ENCODE assay signal across 8 cellular contexts in genomic region chr15:101008158-101009139, GRCh38.
DNase-seq lines count a peak whose midpoint lies in the region; ATAC-seq, FAIRE-seq and TF ChIP-seq lines count a peak whose summit lies in the region.

No MANE protein-coding gene starts in this region.

- peaks cover 21% of the 10 kb centered on the region for H3K9me3 ChIP-seq in BLaER1
- peaks cover 9 to 10% of the 10 kb centered on the region in 2 experiments; a peak in 3 of 4 replicates for H3K9me3 ChIP-seq in H1 (ENCODE audit: insufficient read depth in 2 of 2, low read depth in 1 of 2, low read length in 1 of 2)

- peaks cover 21% of the 10 kb centered on the region for H3K4me1 ChIP-seq in BLaER1
- peaks cover 0 to 4% (median 0%) of the 10 kb centered on the region in 4 experiments; a peak in 2 of 7 replicates for H3K4me1 ChIP-seq in H1 (replicated peaks in 1 of 4; ENCODE audit: control insufficient read depth in 3 of 4, insufficient read depth in 4 of 4, low read length in 3 of 4)

- no peak overlapping the region for H3K4ac ChIP-seq in H1 (replicated peaks; ENCODE audit: insufficient read length, low read depth, low read length)

- H3K18ac ChIP-seq in H1 (ENCODE audit: extremely low read depth, low read length): 0 out of 2 replicates have a peak overlapping the region, but pooled peaks have one; percentile 81

- peak overlapping the region; percentile 34 for H4K91ac ChIP-seq in H1 (replicated peaks; ENCODE audit: insufficient read length, low read length)

- no peaks in the 10 kb centered on the region for H3K27me3 ChIP-seq in BLaER1
- peaks cover 0 to 6% (median 0%) of the 10 kb centered on the region in 4 experiments; a peak in 3 of 7 replicates for H3K27me3 ChIP-seq in H1 (replicated peaks in 1 of 4; ENCODE audit: control insufficient read depth in 3 of 4, extremely low read depth in 1 of 4, insufficient read depth in 3 of 4, low read length in 3 of 4)

- peak overlapping the region; percentile 71; the same call in 1 of the 2 replicates for H2AFZ ChIP-seq in H1 (ENCODE audit: low read length)

- FAIRE-seq in H1 (lab: Jason Lieb, UNC): no peak

- H2BK5ac ChIP-seq in H1 (ENCODE audit: low read depth, low read length): no peak overlapping the region; the same call in 1 of the 2 replicates

- POLR2A ChIA-PET in H1 (lab: Charles Lee; ENCODE audit: partially characterized antibody): interaction anchor here (1.1 to 2.3 kb wide), 2 partner anchors 73 to 90 kb away, joined by 3 to 12 read pairs; partner anchors contain the start of gene LRRK1

- CTCF ChIA-PET in H1 (lab: Charles Lee; ENCODE audit: partially characterized antibody): interaction anchor here (0.5 to 22.3 kb wide), 122 partner anchors 8 to 663 kb away, joined by 3 to 405 read pairs (median 4); partner anchors contain the start of genes ALDH1A3, CHSY1 and LRRK1

- peak overlapping the region; percentile 81; the same call in 1 of the 2 replicates for H2BK15ac ChIP-seq in H1 (ENCODE audit: low read length)

- peak overlapping the region; percentile 2; the same call in 1 of the 2 replicates for H4K8ac ChIP-seq in H1 (ENCODE audit: extremely low read depth, insufficient read depth, low read length)

- H2AK5ac ChIP-seq in H1 (ENCODE audit: low read depth, low read length): no peak overlapping the region

- H4K5ac ChIP-seq in H1 (ENCODE audit: insufficient read length, low read depth, low read length): no peak overlapping the region

- no peaks in the 10 kb centered on the region for H3K79me2 ChIP-seq in H1 (ENCODE audit: control insufficient read depth in 1 of 2, insufficient read depth in 2 of 2, low read length in 2 of 2)

- H3K9ac ChIP-seq in BLaER1: peak overlapping the region; percentile 76
- no peak overlapping the region; a peak in 1 of 7 replicates for H3K9ac ChIP-seq in H1 (replicated peaks in 1 of 4; ENCODE audit: extremely low read depth in 1 of 4, low read depth in 3 of 4, low read length in 3 of 4)

- peak overlapping the region; percentile 7; the same call in 1 of the 2 replicates for H2BK12ac ChIP-seq in H1 (ENCODE audit: low read depth, low read length)

- DNase-seq in NCI-H69 (lab: John Stamatoyannopoulos, UW) (peak; percentile 91), H1 (ENCODE audit: low read depth in 1 of 2, low spot score in 2 of 2) (peak; percentile 61 to 99), mesenteric fat pad (ENCODE audit: low spot score) (peak; percentile 96)
- DNase-seq in activated CD8-positive, alpha-beta memory T cell treated with anti-CD3 and anti-CD28 coated beads for 1 hour (ENCODE audit: extremely low read depth in 1 of 2, low read depth in 1 of 2): peak; percentile 61 to 80
- DNase-seq in stimulated activated CD8-positive, alpha-beta memory T cell treated with anti-CD3 and anti-CD28 coated beads, Interleukin-12 subunit alpha, Interleukin-12 subunit beta, amount 100 ng/mL, for 4 hours (ENCODE audit: low read depth): peak; percentile 72

- WGBS in H1 (ENCODE audit: extremely low coverage in 1 of 2, insufficient coverage in 1 of 2, insufficient read length in 1 of 2, insufficient replicate concordance in 2 of 2, low coverage in 1 of 2, low lambda C conversion rate in 2 of 2, missing lambda C conversion rate in 1 of 2), 2 experiments: 40% methylated on average over 46 of the region's 48 CpGs; no CpG with 5 or more reads in 1 of the 2 experiments

- peak; percentile 96 to 98 (median 97) for TF ChIP-seq CTCF in H1 (IDR thresholded peaks at IDR 0.05; ENCODE audit: control extremely low read depth in 1 of 3, insufficient read depth in 1 of 3, low read depth in 1 of 3, low read length in 3 of 3)

- 0 out of 2 replicates have a peak overlapping the region, but pooled peaks have one; percentile 13 for H2BK20ac ChIP-seq in H1 (ENCODE audit: low read length)

- peak overlapping the region; percentile 77 for H3K4me3 ChIP-seq in BLaER1
- peak overlapping the region; percentile 32 to 61 (median 54) for H3K4me3 ChIP-seq in H1 (ENCODE audit: extremely low read depth in 1 of 4, insufficient read depth in 2 of 4, low read depth in 3 of 4, low read length in 4 of 4)

- no peak overlapping the region for H2BK120ac ChIP-seq in H1 (replicated peaks; ENCODE audit: low read depth, low read length)

- peak; percentile 86 for ATAC-seq in GM19351 (IDR thresholded peaks at IDR 0.05; ENCODE audit: unreplicated experiment)
- ATAC-seq in HG03469 (IDR thresholded peaks at IDR 0.05; ENCODE audit: unreplicated experiment): peak; percentile 76

- no peak overlapping the region for H3K14ac ChIP-seq in H1 (ENCODE audit: insufficient read length)

- TF ChIP-seq EP300 in H1 (IDR thresholded peaks at IDR 0.05; ENCODE audit: borderline replicate concordance in 1 of 2, low read depth in 2 of 2, low read length in 2 of 2): no peak

- TF ChIP-seq RAD21 in H1 (IDR thresholded peaks at IDR 0.05 in 1 of 2, conservative IDR thresholded peaks at IDR 0.05 in 1 of 2; ENCODE audit: low read depth in 2 of 2, low read length in 2 of 2): peak; percentile 48 to 67

- no peaks in the 10 kb centered on the region for H3K36me3 ChIP-seq in BLaER1
- H3K36me3 ChIP-seq in H1 (ENCODE audit: control insufficient read depth in 2 of 4, insufficient read depth in 4 of 4, low read length in 3 of 4): no peaks in the 10 kb centered on the region

- no peak for TF ChIP-seq POLR2A in H1 (IDR thresholded peaks at IDR 0.05; ENCODE audit: control extremely low read depth in 1 of 2, low read depth in 2 of 2, low read length in 2 of 2)

- H3K27ac ChIP-seq in BLaER1 (no peak overlapping the region), H1 (ENCODE audit: low read depth, low read length) (no peak overlapping the region)

- no peak overlapping the region for H3K23ac ChIP-seq in H1 (ENCODE audit: insufficient read length)

- H4K20me1 ChIP-seq in BLaER1: no peaks in the 10 kb centered on the region
- H4K20me1 ChIP-seq in H1 (replicated peaks in 1 of 2; ENCODE audit: control insufficient read depth in 1 of 2, insufficient read depth in 2 of 2, low read length in 2 of 2): no peaks in the 10 kb centered on the region

- no peaks in the 10 kb centered on the region for H3K79me1 ChIP-seq in H1 (ENCODE audit: low read depth, low read length)

- no peaks in the 10 kb centered on the region for H3K23me2 ChIP-seq in H1 (ENCODE audit: low read depth, low read length)

- no peak overlapping the region for H3K56ac ChIP-seq in H1 (replicated peaks; ENCODE audit: insufficient read length, low read depth, low read length)

- H3K4me2 ChIP-seq in BLaER1: peak overlapping the region; percentile 98
- peak overlapping the region; percentile 7 to 84; a peak in 3 of 4 replicates for H3K4me2 ChIP-seq in H1 (ENCODE audit: insufficient read depth in 1 of 2, low read depth in 2 of 2, low read length in 2 of 2)

TF ChIP-seq in H1, 55 proteins besides CTCF, POLR2A, EP300 and RAD21 (continues in another document):
- TF ChIP-seq TEAD4 (IDR thresholded peaks at IDR 0.05; ENCODE audit: low read depth, low read length): no peak
- 0 out of 4 replicates have a peak, but pooled peaks of 1 of the 2 experiments have one; percentile 5 for TF ChIP-seq HDAC2 (IDR thresholded peaks at IDR 0.05; ENCODE audit: borderline replicate concordance in 1 of 2, low read depth in 2 of 2, low read length in 2 of 2)
- TF ChIP-seq CBX8 (IDR thresholded peaks at IDR 0.05; ENCODE audit: borderline replicate concordance, low read depth, low read length): no peak
- peak; percentile 86 for TF ChIP-seq KDM4A (IDR thresholded peaks at IDR 0.05; ENCODE audit: low read depth, low read length, severe bottlenecking)
- no peak for TF ChIP-seq SP4 (IDR thresholded peaks at IDR 0.05; ENCODE audit: low read length)
- 0 out of 2 replicates have a peak, but pooled peaks have one; percentile 23 for TF ChIP-seq CREB1 (IDR thresholded peaks at IDR 0.05)
- TF ChIP-seq FOSL1 (IDR thresholded peaks at IDR 0.05; ENCODE audit: insufficient read depth, low read depth, low read length): no peak
- peak; percentile 59; the same call in 1 of the 2 replicates for TF ChIP-seq GABPA (IDR thresholded peaks at IDR 0.05; ENCODE audit: borderline replicate concordance, insufficient read depth, low read length)
- no peak for TF ChIP-seq USF2 (IDR thresholded peaks at IDR 0.05; ENCODE audit: low read length)
- no peak for TF ChIP-seq JUND (IDR thresholded peaks at IDR 0.05; ENCODE audit: low read length)
- TF ChIP-seq TBP (IDR thresholded peaks at IDR 0.05; ENCODE audit: low read depth, low read length): peak; percentile 23; the same call in 1 of the 2 replicates
- peak; percentile 31 for TF ChIP-seq ASH2L (IDR thresholded peaks at IDR 0.05; ENCODE audit: low read length)
- no peak for TF ChIP-seq RXRA (IDR thresholded peaks at IDR 0.05; ENCODE audit: insufficient read depth, low read depth, low read length)
- TF ChIP-seq SP2 (IDR thresholded peaks at IDR 0.05; ENCODE audit: low read length): no peak
- TF ChIP-seq TCF12 (IDR thresholded peaks at IDR 0.05; ENCODE audit: low read depth, low read length): 0 out of 2 replicates have a peak, but pooled peaks have one; percentile 38
- TF ChIP-seq PHF8 (conservative IDR thresholded peaks at IDR 0.05; ENCODE audit: low read depth, low read length): 0 out of 2 replicates have a peak, but pooled peaks have one; percentile 14
- TF ChIP-seq SP1 (IDR thresholded peaks at IDR 0.05; ENCODE audit: low read depth, low read length): no peak
- no peak for TF ChIP-seq MAFK (IDR thresholded peaks at IDR 0.05; ENCODE audit: low read depth, low read length)
- no peak for TF ChIP-seq CBX5 (IDR thresholded peaks at IDR 0.05; ENCODE audit: low read depth, low read length)
- no peak for TF ChIP-seq ATF2 (IDR thresholded peaks at IDR 0.05; ENCODE audit: low read length)
